10 cellular contexts compared by ENCODE assay signal in genomic region chr5:76145945-76146344, GRCh38.
DNase-seq lines count a peak whose midpoint lies in the region; ATAC-seq and TF ChIP-seq lines count a peak whose summit lies in the region.
"Had no signal": no experiment of that assay in that cellular context is flagged by ENCODE, and none has a peak within 500 bp of the region (broad histone marks: within the 10 kb centered on the region; RNA-seq: fewer than 3 reads in every experiment).

No MANE protein-coding gene starts in this region.

- no peak overlapping the region for H3K4me3 Mint-ChIP-seq in stimulated activated naive CD8-positive, alpha-beta T cell treated with anti-CD3 and anti-CD28 coated beads, Interleukin-15, amount 100 ng/mL, for 72 hours
- no peak overlapping the region for H3K4me3 Mint-ChIP-seq in type B pancreatic cell
- H3K4me3 Mint-ChIP-seq: T-cell had no signal

- H3K36me3 Mint-ChIP-seq in type B pancreatic cell = no peaks in the 10 kb centered on the region
- H3K36me3 Mint-ChIP-seq: T-cell had no signal

- no peaks in the 10 kb centered on the region for H3K27me3 ChIP-seq in mammary epithelial cell (ENCODE audit: insufficient read depth, low read length)
- H3K27me3 ChIP-seq in left lung = no peaks in the 10 kb centered on the region

- no peaks in the 10 kb centered on the region for H4K20me1 ChIP-seq in mammary epithelial cell (ENCODE audit: insufficient read depth, low read length)

- no peak overlapping the region for H3K4me3 ChIP-seq in mammary epithelial cell (replicated peaks in 1 of 3; ENCODE audit: insufficient read depth in 1 of 3, low read depth in 2 of 3, low read length in 3 of 3)
- H3K4me3 ChIP-seq in left lung = no peak overlapping the region

- H3K27ac Mint-ChIP-seq in stimulated activated naive CD8-positive, alpha-beta T cell treated with anti-CD3 and anti-CD28 coated beads, Interleukin-15, amount 100 ng/mL, for 72 hours = no peak overlapping the region
- no peak overlapping the region for H3K27ac Mint-ChIP-seq in type B pancreatic cell
- H3K27ac Mint-ChIP-seq: T-cell had no signal

- no peak for ATAC-seq in stimulated activated naive CD8-positive, alpha-beta T cell treated with anti-CD3 and anti-CD28 coated beads, Interleukin-15, Interleukin-2, amounts not matched to agents 100 U/mL and 50 U/mL, for 24 hours
- ATAC-seq in stimulated activated naive CD8-positive, alpha-beta T cell treated with anti-CD3 and anti-CD28 coated beads, Interleukin-15, amount 100 ng/mL, for 72 hours = no peak
- ATAC-seq in HG03520 (IDR thresholded peaks at IDR 0.05; ENCODE audit: unreplicated experiment) (no peak), left lung (no peak)
- ATAC-seq: T-cell had no signal

- peak; percentile 4 for DNase-seq in stimulated activated naive CD8-positive, alpha-beta T cell treated with anti-CD3 and anti-CD28 coated beads, Interleukin-15, Interleukin-2, amounts not matched to agents 100 U/mL and 50 U/mL, for 24 hours
- DNase-seq in stimulated activated naive CD8-positive, alpha-beta T cell treated with anti-CD3 and anti-CD28 coated beads, Interleukin-15, amount 100 ng/mL, for 72 hours = no peak
- peak; percentile 4 for DNase-seq in LoVo (ENCODE audit: low spot score)
- peak; percentile 8 for DNase-seq in mammary epithelial cell
- DNase-seq in type B pancreatic cell (ENCODE audit: extremely low spot score, unreplicated experiment) = no peak
- DNase-seq in AG20443 (ENCODE audit: low spot score) = no peak
- DNase-seq in left lung = no peak
- DNase-seq: foreskin melanocyte had no signal

- H3K79me2 ChIP-seq in mammary epithelial cell (ENCODE audit: insufficient read depth, low read length) = no peaks in the 10 kb centered on the region

- H3K36me3 ChIP-seq in mammary epithelial cell (ENCODE audit: insufficient read depth, low read length) (no peaks in the 10 kb centered on the region), left lung (no peaks in the 10 kb centered on the region)

- CTCF ChIA-PET in mammary epithelial cell (lab: Charles Lee; ENCODE audit: low non-redundant PET) = interaction anchor here (0.6 kb wide), 1 partner anchor 398 kb away, joined by 4 read pairs; no protein-coding TSS in a partner anchor

- no peaks in the 10 kb centered on the region for H3K4me1 ChIP-seq in mammary epithelial cell (ENCODE audit: insufficient read depth, low read length)
- H3K4me1 ChIP-seq in left lung = no peaks in the 10 kb centered on the region

- H2AFZ ChIP-seq in mammary epithelial cell (ENCODE audit: low read depth, low read length) = no peak overlapping the region

- dilution Hi-C loops in mammary epithelial cell (cut with HindIII; ENCODE audit: low sequenced_read_pairs) = no loop called here

- peaks cover 3% of the 10 kb centered on the region for H3K27me3 Mint-ChIP-seq in stimulated activated naive CD8-positive, alpha-beta T cell treated with anti-CD3 and anti-CD28 coated beads, Interleukin-15, amount 100 ng/mL, for 72 hours
- peaks cover 6% of the 10 kb centered on the region for H3K27me3 Mint-ChIP-seq in type B pancreatic cell

- in situ Hi-C loops in mammary epithelial cell (cut with MboI; ENCODE audit: low sequenced_read_pairs in 2 of 2) = no loop called here

- BruUV-seq in mammary epithelial cell (replicated peaks; lab: Mats Ljungman, UMichigan) = no TSS peak

- H3K4me2 ChIP-seq in mammary epithelial cell (ENCODE audit: insufficient read depth, low read depth, low read length) = no peak overlapping the region

- H3K9me3 ChIP-seq in mammary epithelial cell (replicated peaks; ENCODE audit: insufficient read depth, low read length) (no peaks in the 10 kb centered on the region), left lung (no peaks in the 10 kb centered on the region)

- no peak overlapping the region for H3K9ac ChIP-seq in mammary epithelial cell (ENCODE audit: insufficient read depth, low read length)

- H3K27ac ChIP-seq in mammary epithelial cell (ENCODE audit: insufficient read depth, low read depth, low read length) = no peak overlapping the region
- H3K27ac ChIP-seq in left lung = no peak overlapping the region

- TF ChIP-seq CTCF in mammary epithelial cell (conservative IDR thresholded peaks at IDR 0.05 in 1 of 2, IDR thresholded peaks at IDR 0.05 in 1 of 2; ENCODE audit: extremely low read depth in 1 of 2, insufficient read depth in 1 of 2, low read depth in 1 of 2, low read length in 2 of 2) (peak; percentile 13 to 19), type B pancreatic cell (conservative IDR thresholded peaks at IDR 0.05) (peak; percentile 42), left lung (IDR thresholded peaks at IDR 0.05) (no peak)

- 73% methylated on average over 5 of the region's 5 CpGs for WGBS in mammary epithelial cell (ENCODE audit: low coverage, missing lambda C conversion rate)

- intact Hi-C loops in mammary epithelial cell (cut with micrococcal nuclease) = no loop called here
- intact Hi-C loops in left lung (cut with DNase I) = no loop called here

- H3K4me1 Mint-ChIP-seq in stimulated activated naive CD8-positive, alpha-beta T cell treated with anti-CD3 and anti-CD28 coated beads, Interleukin-15, amount 100 ng/mL, for 72 hours = no peaks in the 10 kb centered on the region
- H3K4me1 Mint-ChIP-seq in type B pancreatic cell (ENCODE audit: unreplicated experiment) = peaks cover 11% of the 10 kb centered on the region
- H3K4me1 Mint-ChIP-seq: T-cell had no signal

- H3K9me3 Mint-ChIP-seq in stimulated activated naive CD8-positive, alpha-beta T cell treated with anti-CD3 and anti-CD28 coated beads, Interleukin-15, amount 100 ng/mL, for 72 hours = no peaks in the 10 kb centered on the region
- no peaks in the 10 kb centered on the region for H3K9me3 Mint-ChIP-seq in type B pancreatic cell
- H3K9me3 Mint-ChIP-seq: T-cell had no signal

Comparison
In these comparisons a context has a peak if more than half of its experiments do, and no peak if none do; other contexts are left out.
1. DNase-seq: peak in stimulated activated naive CD8-positive, alpha-beta T cell treated with anti-CD3 and anti-CD28 coated beads, Interleukin-15, Interleukin-2, amounts not matched to agents 100 U/mL and 50 U/mL, for 24 hours (single experiment), LoVo (single experiment) and mammary epithelial cell (single experiment); none in stimulated activated naive CD8-positive, alpha-beta T cell treated with anti-CD3 and anti-CD28 coated beads, Interleukin-15, amount 100 ng/mL, for 72 hours (0 of 2), type B pancreatic cell (single experiment), AG20443 (single experiment) and left lung (0 of 2).
2. CTCF ChIP-seq: peak in mammary epithelial cell (2 of 2) and type B pancreatic cell (single experiment); none in left lung (0 of 2).